ENCODE assay signal across 8 cellular contexts in the genomic region with DNA sequence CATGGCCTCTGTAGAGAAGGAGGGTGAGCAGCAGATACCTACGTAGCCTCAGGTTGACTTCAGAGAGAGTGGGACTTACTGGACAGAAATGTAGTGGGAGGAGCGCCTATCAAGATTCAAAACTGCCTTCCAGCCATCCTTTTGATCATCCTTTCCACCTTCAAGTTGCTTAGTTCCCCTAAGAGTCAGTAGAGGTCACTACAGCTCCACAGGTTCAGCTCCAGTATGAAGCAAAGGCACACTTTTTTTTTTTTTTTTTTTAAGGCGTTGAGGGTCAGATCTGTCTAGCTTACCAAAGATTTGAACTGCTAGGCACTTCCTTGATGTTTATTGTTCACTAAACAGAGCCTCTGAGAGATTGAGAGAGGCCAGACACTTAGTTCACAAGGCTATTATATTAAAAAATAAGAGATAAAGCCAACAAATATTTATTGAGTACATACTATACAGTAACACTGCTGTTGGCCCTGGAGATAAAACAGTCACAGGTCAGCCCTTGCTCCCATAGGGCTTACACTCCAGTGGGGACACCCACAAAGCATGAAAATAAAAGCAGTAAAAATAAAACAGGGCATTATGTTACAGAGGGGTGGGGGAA. TPM values are rescaled to one million over a fixed set of nuclear protein-coding genes. Genes with fewer than 3 reads are reported as not detected.
DNase-seq lines count a peak whose midpoint lies in the region; ATAC-seq, FAIRE-seq and TF ChIP-seq lines count a peak whose summit lies in the region.

No MANE protein-coding gene starts in this region.

- H3K36me3 ChIP-seq in HepG2 (replicated peaks in 1 of 2; ENCODE audit: control insufficient read depth in 1 of 2, insufficient read depth in 2 of 2, low read length in 2 of 2), result no peaks in the 10 kb centered on the region

- in situ Hi-C loops in HepG2 (cut with HindIII; ENCODE audit: extremely low pct_ligation_motif_present, low pct_unique_long_range_greater_than_20kb), result loop anchor here (5.0 kb wide), 2 partner anchors 74 to 129 kb away; no protein-coding TSS in a partner anchor

- no peaks in the 10 kb centered on the region for H3K79me2 ChIP-seq in HepG2 (ENCODE audit: insufficient read depth, low read length)

- H2AFZ ChIP-seq in HepG2 (ENCODE audit: low read length), result no peak overlapping the region

- WGBS in HepG2 (ENCODE audit: low lambda C conversion rate), result 13% methylated on average over 3 of the region's 3 CpGs

- H3K9me3 ChIP-seq in HepG2 (ENCODE audit: low read length), result no peaks in the 10 kb centered on the region

- peak; percentile 35 to 45 for DNase-seq in activated CD4-positive, alpha-beta T cell treated with anti-CD3 and anti-CD28 coated beads for 4 hours
- no peak for DNase-seq in activated CD4-positive, alpha-beta T cell treated with anti-CD3 and anti-CD28 coated beads, Interleukin-2, amount 50 U/mL, for 1 hour
- peak; percentile 66 for DNase-seq in LoVo (ENCODE audit: low spot score)
- DNase-seq in SK-N-DZ (ENCODE audit: low spot score), result peak; percentile 83
- DNase-seq in cerebellar cortex (ENCODE audit: low spot score), result peak; percentile 81
- peak; percentile 77 for DNase-seq in HepG2 (ENCODE audit: low spot score)
- DNase-seq in type B pancreatic cell (ENCODE audit: extremely low spot score, unreplicated experiment), result no peak
- DNase-seq in activated effector memory CD4-positive, alpha-beta T cell treated with Interleukin-2 at 50 U/mL for 16 hours, result no peak

- TF ChIP-seq EP300 in HepG2 (IDR thresholded peaks at IDR 0.05; ENCODE audit: low read depth in 2 of 2, low read length in 2 of 2) (no peak), HepG2 (CRISPR knock-in tag; IDR thresholded peaks at IDR 0.05; ENCODE audit: borderline replicate concordance) (no peak)

- POLR2A ChIA-PET in HepG2 (lab: Yijun Ruan, JAX), result interaction anchor here (0.6 to 1.1 kb wide), 2 partner anchors 21 to 76 kb away, joined by 3 read pairs; no protein-coding TSS in a partner anchor

- H4K20me1 ChIP-seq in HepG2 (ENCODE audit: insufficient read depth, low read length), result no peaks in the 10 kb centered on the region

- no peak overlapping the region for H3K4me3 ChIP-seq in HepG2 (replicated peaks in 1 of 3; ENCODE audit: insufficient read depth in 1 of 3, low read depth in 2 of 3, low read length in 3 of 3)

- FAIRE-seq in HepG2 (lab: Jason Lieb, UNC), result peak; percentile 88

- no peak overlapping the region for H3K9ac ChIP-seq in HepG2 (ENCODE audit: insufficient read depth, low read depth, low read length)

- ATAC-seq in HepG2, result peak; percentile 47

- TF ChIP-seq CTCF in HepG2 (CRISPR knock-in tag; IDR thresholded peaks at IDR 0.05) (peak; percentile 83), type B pancreatic cell (conservative IDR thresholded peaks at IDR 0.05) (peak; percentile 80)

- peak overlapping the region; percentile 64 for H3K4me3 Mint-ChIP-seq in type B pancreatic cell

- H3K27me3 Mint-ChIP-seq in type B pancreatic cell, result no peaks in the 10 kb centered on the region

- peak overlapping the region; percentile 68 for H3K27ac Mint-ChIP-seq in type B pancreatic cell

- peaks cover 29% of the 10 kb centered on the region for H3K36me3 Mint-ChIP-seq in type B pancreatic cell

- H3K4me2 ChIP-seq in HepG2 (ENCODE audit: low read depth, low read length), result no peak overlapping the region

- intact Hi-C loops in HepG2 (cut with micrococcal nuclease; ENCODE audit: unreplicated experiment), result loop anchor here (1.0 to 5.0 kb wide), 4 partner anchors 72 to 144 kb away; no protein-coding TSS in a partner anchor

- peaks cover 24% of the 10 kb centered on the region for H3K4me1 Mint-ChIP-seq in type B pancreatic cell (ENCODE audit: unreplicated experiment)

- CTCF ChIA-PET in HepG2 (lab: Yijun Ruan, JAX; ENCODE audit: low intra/inter-chr PET ratio, low total read pairs), result interaction anchor here (0.8 to 4.6 kb wide), 5 partner anchors 77 to 170 kb away, joined by 3 to 70 read pairs (median 13); no protein-coding TSS in a partner anchor

- H3K27me3 ChIP-seq in HepG2 (ENCODE audit: control insufficient read depth in 1 of 2, insufficient read depth in 2 of 2, low read length in 2 of 2), result peaks cover 0 to 3% of the 10 kb centered on the region in 2 experiments; a peak in 1 of 5 replicates

- peak; percentile 76 for TF ChIP-seq RAD21 in HepG2 (CRISPR knock-in tag; IDR thresholded peaks at IDR 0.05)

- H3K27ac ChIP-seq in HepG2 (ENCODE audit: extremely low read length, insufficient read depth, low read length), result no peak overlapping the region

- BruUV-seq in HepG2 (replicated peaks; lab: Mats Ljungman, UMichigan), result no TSS peak

- TF ChIP-seq POLR2A in HepG2 (IDR thresholded peaks at IDR 0.05; ENCODE audit: insufficient read depth in 1 of 2, low read depth in 2 of 2, low read length in 2 of 2), result no peak

- no peaks in the 10 kb centered on the region for H3K9me3 Mint-ChIP-seq in type B pancreatic cell

- H3K4me1 ChIP-seq in HepG2 (ENCODE audit: insufficient read depth, low read length), result peaks cover 22% of the 10 kb centered on the region

RNA-seq across cellular contexts. Expression of a gene that starts 3.1 kb away (rescaled TPM):
- 4.1 and 4.3 TPM in 2 replicates for polyA plus RNA-seq in SK-N-DZ (2014; cell fraction: cytosol; rRNA removed)
- 1.7 and 3.0 TPM in 2 replicates for polyA plus RNA-seq in SK-N-DZ (2014; cell fraction: nucleus; rRNA removed)
- total RNA-seq in HepG2 (2016; rRNA removed; fragmentation: Illumina TruSeq; extraction: Trizol) (0.20 and 0.38 TPM in 2 replicates), type B pancreatic cell (ENCODE audit: low replicate concordance) (3.3 and 3.8 TPM in 2 replicates)
- 0.10 TPM in 1 of 2 replicates, not detected in the other for total RNA-seq in HepG2 (2016; cell fraction: cytosol; rRNA removed; fragmentation: Illumina TruSeq; extraction: Trizol; ENCODE audit: low read depth)
- total RNA-seq in HepG2 (2016; cell fraction: insoluble cytoplasmic fraction; rRNA removed; fragmentation: Illumina TruSeq; extraction: Trizol), result 0.37 and 0.41 TPM in 2 replicates
- 0.21 and 0.22 TPM in 2 replicates for total RNA-seq in HepG2 (2016; cell fraction: membrane; rRNA removed; fragmentation: Illumina TruSeq; extraction: Trizol)
- 0.22 and 0.56 TPM in 2 replicates for total RNA-seq in HepG2 (2016; cell fraction: nucleus; rRNA removed; fragmentation: Illumina TruSeq; extraction: Trizol)
- 0.79 and 0.94 TPM in 2 replicates for polyA plus RNA-seq in HepG2 (2011; rRNA removed)
- 1.7 and 3.4 TPM in 2 replicates for polyA plus RNA-seq in HepG2 (2011; cell fraction: cytosol; rRNA removed)
- polyA plus RNA-seq in HepG2 (2011; cell fraction: nucleus; rRNA removed), result 0.79 and 4.8 TPM in 2 replicates
- 0.68 and 0.79 TPM in 2 replicates for polyA plus RNA-seq in HepG2 (2012)
- 0.15 and 0.16 TPM in 2 replicates for polyA plus RNA-seq in HepG2 (2016; cell fraction: cytosol; fragmentation: Illumina TruSeq; extraction: Trizol; ENCODE audit: low read depth)
- polyA plus RNA-seq in HepG2 (2016; cell fraction: insoluble cytoplasmic fraction; fragmentation: Illumina TruSeq; extraction: Trizol; ENCODE audit: low read depth), result 0.49 and 0.63 TPM in 2 replicates
- 0.23 and 0.33 TPM in 2 replicates for polyA plus RNA-seq in HepG2 (2016; cell fraction: membrane; fragmentation: Illumina TruSeq; extraction: Trizol; ENCODE audit: low read depth)
- 1.5 and 2.2 TPM in 2 replicates for polyA plus RNA-seq in HepG2 (2016; cell fraction: nucleus; fragmentation: Illumina TruSeq; extraction: Trizol; ENCODE audit: insufficient read depth, low read depth)
- polyA minus RNA-seq in HepG2 (2011; rRNA and poly(A)+ RNA removed; ENCODE audit: low replicate concordance), result 0.22 and 3.6 TPM in 2 replicates
- polyA minus RNA-seq in HepG2 (2011; cell fraction: cytosol; rRNA and poly(A)+ RNA removed), result 0.20 and 0.26 TPM in 2 replicates
- 0.25 and 0.64 TPM in 2 replicates for polyA minus RNA-seq in HepG2 (2011; cell fraction: nucleus; rRNA and poly(A)+ RNA removed)

RNA-seq across cellular contexts. Expression of a gene that starts 16.6 kb away (rescaled TPM):
- polyA plus RNA-seq in SK-N-DZ (2014; cell fraction: cytosol; rRNA removed), result 4.5 and 6.5 TPM in 2 replicates
- polyA plus RNA-seq in SK-N-DZ (2014; cell fraction: nucleus; rRNA removed), result 81.5 and 84.6 TPM in 2 replicates
- total RNA-seq in HepG2 (2016; rRNA removed; fragmentation: Illumina TruSeq; extraction: Trizol) (0.29 TPM in 1 of 2 replicates, not detected in the other), type B pancreatic cell (ENCODE audit: low replicate concordance) (2.8 and 9.9 TPM in 2 replicates)
- not detected in 2 replicates for total RNA-seq in HepG2 (2016; cell fraction: cytosol; rRNA removed; fragmentation: Illumina TruSeq; extraction: Trizol; ENCODE audit: low read depth)
- 0.41 TPM in 1 of 2 replicates, not detected in the other for total RNA-seq in HepG2 (2016; cell fraction: insoluble cytoplasmic fraction; rRNA removed; fragmentation: Illumina TruSeq; extraction: Trizol)
- 0.15 TPM in 1 of 2 replicates, not detected in the other for total RNA-seq in HepG2 (2016; cell fraction: membrane; rRNA removed; fragmentation: Illumina TruSeq; extraction: Trizol)
- total RNA-seq in HepG2 (2016; cell fraction: nucleus; rRNA removed; fragmentation: Illumina TruSeq; extraction: Trizol), result 0.69 and 1.2 TPM in 2 replicates
- polyA plus RNA-seq in HepG2 (2011; rRNA removed), result 0.88 and 0.95 TPM in 2 replicates
- 0.18 and 0.21 TPM in 2 replicates for polyA plus RNA-seq in HepG2 (2011; cell fraction: cytosol; rRNA removed)
- 11.7 and 15.6 TPM in 2 replicates for polyA plus RNA-seq in HepG2 (2011; cell fraction: nucleus; rRNA removed)
- polyA plus RNA-seq in HepG2 (2012), result 1.0 and 1.1 TPM in 2 replicates
- 0.07 and 0.08 TPM in 2 replicates for polyA plus RNA-seq in HepG2 (2016; cell fraction: cytosol; fragmentation: Illumina TruSeq; extraction: Trizol; ENCODE audit: low read depth)
- not detected in 2 replicates for polyA plus RNA-seq in HepG2 (2016; cell fraction: insoluble cytoplasmic fraction; fragmentation: Illumina TruSeq; extraction: Trizol; ENCODE audit: low read depth)
- 0.08 TPM in 1 of 2 replicates, not detected in the other for polyA plus RNA-seq in HepG2 (2016; cell fraction: membrane; fragmentation: Illumina TruSeq; extraction: Trizol; ENCODE audit: low read depth)
- polyA plus RNA-seq in HepG2 (2016; cell fraction: nucleus; fragmentation: Illumina TruSeq; extraction: Trizol; ENCODE audit: insufficient read depth, low read depth), result 6.5 and 7.3 TPM in 2 replicates
- 0.70 and 2.1 TPM in 2 replicates for polyA minus RNA-seq in HepG2 (2011; rRNA and poly(A)+ RNA removed; ENCODE audit: low replicate concordance)
- not detected in 2 replicates for polyA minus RNA-seq in HepG2 (2011; cell fraction: cytosol; rRNA and poly(A)+ RNA removed)
- 3.7 and 7.5 TPM in 2 replicates for polyA minus RNA-seq in HepG2 (2011; cell fraction: nucleus; rRNA and poly(A)+ RNA removed)

RNA-seq across cellular contexts. Expression of a gene that starts 18.7 kb away (rescaled TPM):
- polyA plus RNA-seq in SK-N-DZ (2014; cell fraction: cytosol; rRNA removed), result 31.1 and 35.0 TPM in 2 replicates
- polyA plus RNA-seq in SK-N-DZ (2014; cell fraction: nucleus; rRNA removed), result 18.6 and 59.7 TPM in 2 replicates
- total RNA-seq in HepG2 (2016; rRNA removed; fragmentation: Illumina TruSeq; extraction: Trizol) (28.1 and 36.9 TPM in 2 replicates), type B pancreatic cell (ENCODE audit: low replicate concordance) (145 and 150 TPM in 2 replicates)
- total RNA-seq in HepG2 (2016; cell fraction: cytosol; rRNA removed; fragmentation: Illumina TruSeq; extraction: Trizol; ENCODE audit: low read depth), result 18.6 and 30.6 TPM in 2 replicates
- total RNA-seq in HepG2 (2016; cell fraction: insoluble cytoplasmic fraction; rRNA removed; fragmentation: Illumina TruSeq; extraction: Trizol), result 26.6 and 30.5 TPM in 2 replicates
- 27.2 and 41.0 TPM in 2 replicates for total RNA-seq in HepG2 (2016; cell fraction: membrane; rRNA removed; fragmentation: Illumina TruSeq; extraction: Trizol)
- total RNA-seq in HepG2 (2016; cell fraction: nucleus; rRNA removed; fragmentation: Illumina TruSeq; extraction: Trizol), result 16.5 and 21.7 TPM in 2 replicates
- polyA plus RNA-seq in HepG2 (2011; rRNA removed), result 44.9 and 46.7 TPM in 2 replicates
- polyA plus RNA-seq in HepG2 (2011; cell fraction: cytosol; rRNA removed), result 117 and 121 TPM in 2 replicates
- 33.8 and 41.2 TPM in 2 replicates for polyA plus RNA-seq in HepG2 (2011; cell fraction: nucleus; rRNA removed)
- polyA plus RNA-seq in HepG2 (2012), result 82.0 and 92.0 TPM in 2 replicates
- 119 and 155 TPM in 2 replicates for polyA plus RNA-seq in HepG2 (2016; cell fraction: cytosol; fragmentation: Illumina TruSeq; extraction: Trizol; ENCODE audit: low read depth)
- polyA plus RNA-seq in HepG2 (2016; cell fraction: insoluble cytoplasmic fraction; fragmentation: Illumina TruSeq; extraction: Trizol; ENCODE audit: low read depth), result 128 and 160 TPM in 2 replicates
- polyA plus RNA-seq in HepG2 (2016; cell fraction: membrane; fragmentation: Illumina TruSeq; extraction: Trizol; ENCODE audit: low read depth), result 121 and 142 TPM in 2 replicates
- 73.6 and 93.7 TPM in 2 replicates for polyA plus RNA-seq in HepG2 (2016; cell fraction: nucleus; fragmentation: Illumina TruSeq; extraction: Trizol; ENCODE audit: insufficient read depth, low read depth)
- polyA minus RNA-seq in HepG2 (2011; rRNA and poly(A)+ RNA removed; ENCODE audit: low replicate concordance), result 54.8 and 75.7 TPM in 2 replicates
- 33.8 and 43.0 TPM in 2 replicates for polyA minus RNA-seq in HepG2 (2011; cell fraction: cytosol; rRNA and poly(A)+ RNA removed)
- 13.0 and 16.9 TPM in 2 replicates for polyA minus RNA-seq in HepG2 (2011; cell fraction: nucleus; rRNA and poly(A)+ RNA removed)

RNA-seq across cellular contexts. Expression of a gene that starts 19.0 kb away (rescaled TPM):
- polyA plus RNA-seq in SK-N-DZ (2014; cell fraction: cytosol; rRNA removed), result 42.3 and 50.2 TPM in 2 replicates
- polyA plus RNA-seq in SK-N-DZ (2014; cell fraction: nucleus; rRNA removed), result 170 and 212 TPM in 2 replicates
- total RNA-seq in HepG2 (2016; rRNA removed; fragmentation: Illumina TruSeq; extraction: Trizol), result 13.3 and 24.1 TPM in 2 replicates
- total RNA-seq in HepG2 (2016; cell fraction: cytosol; rRNA removed; fragmentation: Illumina TruSeq; extraction: Trizol; ENCODE audit: low read depth), result 8.1 and 9.3 TPM in 2 replicates
- total RNA-seq in HepG2 (2016; cell fraction: insoluble cytoplasmic fraction; rRNA removed; fragmentation: Illumina TruSeq; extraction: Trizol), result 11.9 and 23.0 TPM in 2 replicates
- total RNA-seq in HepG2 (2016; cell fraction: membrane; rRNA removed; fragmentation: Illumina TruSeq; extraction: Trizol), result 10.1 and 11.2 TPM in 2 replicates
- total RNA-seq in HepG2 (2016; cell fraction: nucleus; rRNA removed; fragmentation: Illumina TruSeq; extraction: Trizol), result 23.2 and 26.4 TPM in 2 replicates
- 21.2 and 24.3 TPM in 2 replicates for polyA plus RNA-seq in HepG2 (2011; rRNA removed)
- 10.6 and 11.9 TPM in 2 replicates for polyA plus RNA-seq in HepG2 (2011; cell fraction: cytosol; rRNA removed)
- polyA plus RNA-seq in HepG2 (2011; cell fraction: nucleus; rRNA removed), result 64.8 and 74.8 TPM in 2 replicates
- 14.3 and 16.3 TPM in 2 replicates for polyA plus RNA-seq in HepG2 (2012)
- polyA plus RNA-seq in HepG2 (2016; cell fraction: cytosol; fragmentation: Illumina TruSeq; extraction: Trizol; ENCODE audit: low read depth), result 3.0 and 3.9 TPM in 2 replicates
- polyA plus RNA-seq in HepG2 (2016; cell fraction: insoluble cytoplasmic fraction; fragmentation: Illumina TruSeq; extraction: Trizol; ENCODE audit: low read depth), result 12.3 and 14.2 TPM in 2 replicates
- 8.2 and 9.5 TPM in 2 replicates for polyA plus RNA-seq in HepG2 (2016; cell fraction: membrane; fragmentation: Illumina TruSeq; extraction: Trizol; ENCODE audit: low read depth)
- polyA plus RNA-seq in HepG2 (2016; cell fraction: nucleus; fragmentation: Illumina TruSeq; extraction: Trizol; ENCODE audit: insufficient read depth, low read depth), result 68.1 and 69.5 TPM in 2 replicates
- polyA minus RNA-seq in HepG2 (2011; rRNA and poly(A)+ RNA removed; ENCODE audit: low replicate concordance), result 18.0 and 57.0 TPM in 2 replicates
- polyA minus RNA-seq in HepG2 (2011; cell fraction: cytosol; rRNA and poly(A)+ RNA removed), result 5.4 and 5.7 TPM in 2 replicates
- polyA minus RNA-seq in HepG2 (2011; cell fraction: nucleus; rRNA and poly(A)+ RNA removed), result 26.5 and 33.7 TPM in 2 replicates
- 23.3 and 42.6 TPM in 2 replicates for total RNA-seq in type B pancreatic cell (ENCODE audit: low replicate concordance)

RNA-seq across cellular contexts. Expression of a gene that starts 24.4 kb away (rescaled TPM):
- 53.5 and 55.5 TPM in 2 replicates for polyA plus RNA-seq in SK-N-DZ (2014; cell fraction: cytosol; rRNA removed)
- 91.9 and 124 TPM in 2 replicates for polyA plus RNA-seq in SK-N-DZ (2014; cell fraction: nucleus; rRNA removed)
- total RNA-seq in HepG2 (2016; rRNA removed; fragmentation: Illumina TruSeq; extraction: Trizol), result 3.3 and 3.7 TPM in 2 replicates
- 0.20 and 0.53 TPM in 2 replicates for total RNA-seq in HepG2 (2016; cell fraction: cytosol; rRNA removed; fragmentation: Illumina TruSeq; extraction: Trizol; ENCODE audit: low read depth)
- total RNA-seq in HepG2 (2016; cell fraction: insoluble cytoplasmic fraction; rRNA removed; fragmentation: Illumina TruSeq; extraction: Trizol), result 1.6 and 3.6 TPM in 2 replicates
- total RNA-seq in HepG2 (2016; cell fraction: membrane; rRNA removed; fragmentation: Illumina TruSeq; extraction: Trizol), result 1.1 and 3.2 TPM in 2 replicates
- 4.7 and 9.3 TPM in 2 replicates for total RNA-seq in HepG2 (2016; cell fraction: nucleus; rRNA removed; fragmentation: Illumina TruSeq; extraction: Trizol)
- polyA plus RNA-seq in HepG2 (2011; rRNA removed), result 2.7 and 3.3 TPM in 2 replicates
- polyA plus RNA-seq in HepG2 (2011; cell fraction: cytosol; rRNA removed), result 1.8 and 1.9 TPM in 2 replicates
- 21.5 and 21.6 TPM in 2 replicates for polyA plus RNA-seq in HepG2 (2011; cell fraction: nucleus; rRNA removed)
- 6.4 and 10.0 TPM in 2 replicates for polyA plus RNA-seq in HepG2 (2012)
- polyA plus RNA-seq in HepG2 (2016; cell fraction: cytosol; fragmentation: Illumina TruSeq; extraction: Trizol; ENCODE audit: low read depth), result 0.57 and 0.75 TPM in 2 replicates
- polyA plus RNA-seq in HepG2 (2016; cell fraction: insoluble cytoplasmic fraction; fragmentation: Illumina TruSeq; extraction: Trizol; ENCODE audit: low read depth), result 1.8 and 5.2 TPM in 2 replicates
- 1.1 and 1.3 TPM in 2 replicates for polyA plus RNA-seq in HepG2 (2016; cell fraction: membrane; fragmentation: Illumina TruSeq; extraction: Trizol; ENCODE audit: low read depth)
- polyA plus RNA-seq in HepG2 (2016; cell fraction: nucleus; fragmentation: Illumina TruSeq; extraction: Trizol; ENCODE audit: insufficient read depth, low read depth), result 15.5 and 16.4 TPM in 2 replicates
- 8.0 and 73.1 TPM in 2 replicates for polyA minus RNA-seq in HepG2 (2011; rRNA and poly(A)+ RNA removed; ENCODE audit: low replicate concordance)
- 3.3 and 3.9 TPM in 2 replicates for polyA minus RNA-seq in HepG2 (2011; cell fraction: cytosol; rRNA and poly(A)+ RNA removed)
- polyA minus RNA-seq in HepG2 (2011; cell fraction: nucleus; rRNA and poly(A)+ RNA removed), result 9.1 and 12.4 TPM in 2 replicates
- 170 and 172 TPM in 2 replicates for total RNA-seq in type B pancreatic cell (ENCODE audit: low replicate concordance)

Comparison
In these comparisons a context has a peak if more than half of its experiments do, and no peak if none do; other contexts are left out.
1. DNase-seq: peak in activated CD4-positive, alpha-beta T cell treated with anti-CD3 and anti-CD28 coated beads for 4 hours (2 of 2), LoVo (single experiment), SK-N-DZ (single experiment), cerebellar cortex (single experiment) and HepG2 (single experiment); none in activated CD4-positive, alpha-beta T cell treated with anti-CD3 and anti-CD28 coated beads, Interleukin-2, amount 50 U/mL, for 1 hour (single experiment), type B pancreatic cell (single experiment) and activated effector memory CD4-positive, alpha-beta T cell treated with Interleukin-2 at 50 U/mL for 16 hours (single experiment).